Comparison of ENCODE assay signal across 1 cellular context in genomic region chr4:6209291-6209690, GRCh38. TPM values are rescaled to one million over a fixed set of nuclear protein-coding genes. Genes with fewer than 3 reads are reported as not detected.
"Had no signal": no experiment of that assay in that cellular context is flagged by ENCODE, and none has a peak within 500 bp of the region (broad histone marks: within the 10 kb centered on the region; RNA-seq: fewer than 3 reads in every experiment).

No MANE protein-coding gene starts in this region.

RNA-seq across cellular contexts. Expression of gene JAKMIP1, which starts 8.9 kb away (rescaled TPM):
- total RNA-seq: cardiac septum had no signal
